Comparison of ENCODE assay signal across 22 cellular contexts in genomic region chr6:137745321-137745720, GRCh38.
"Had no signal": no experiment of that assay in that cellular context is flagged by ENCODE, and none has a peak within 500 bp of the region (broad histone marks: within the 10 kb centered on the region; RNA-seq: fewer than 3 reads in every experiment).

No MANE protein-coding gene starts in this region.

- H3K9me3 ChIP-seq: breast epithelium, left lung, sigmoid colon, thyroid gland, upper lobe of right lung had no signal

- H3K4me1 ChIP-seq: breast epithelium, left lung, sigmoid colon, upper lobe of right lung had no signal

- H3K79me2 ChIP-seq: hepatocyte had no signal

- DNase-seq: activated CD4-positive, alpha-beta T cell treated with anti-CD3 and anti-CD28 coated beads for 1 hour; activated T-cell treated with anti-CD3 and anti-CD28 coated beads, Interleukin-2, amount 50 U/mL, for 24 hours; amniotic stem cell; cerebellar nuclear complex; cortex of kidney; glutamatergic neuron; left lung; naive thymus-derived CD4-positive, alpha-beta T cell; sigmoid colon; stimulated activated CD4-positive, alpha-beta T cell treated with anti-CD3 and anti-CD28 coated beads, Interleukin-15, amount 100 ng/mL, for 24 hours; stimulated activated naive CD4-positive, alpha-beta T cell; T-cell; thyroid gland; upper lobe of right lung had no signal

- H3K9me3 Mint-ChIP-seq: activated T-cell treated with anti-CD3 and anti-CD28 coated beads, Interleukin-2, amount 50 U/mL, for 24 hours; activated T-helper 17 cell treated with anti-CD3 and anti-CD28 coated beads, Interleukin-2, amount 50 U/mL, for 72 hours; immature natural killer cell; neural crest cell; T-cell had no signal

- H3K27me3 ChIP-seq: breast epithelium, hepatocyte, left lung, sigmoid colon, thyroid gland, upper lobe of right lung had no signal

- H3K36me3 ChIP-seq: breast epithelium, left lung, sigmoid colon, thyroid gland, upper lobe of right lung had no signal

- H3K4me3 Mint-ChIP-seq: activated T-cell treated with anti-CD3 and anti-CD28 coated beads, Interleukin-2, amount 50 U/mL, for 24 hours; activated T-helper 17 cell treated with anti-CD3 and anti-CD28 coated beads, Interleukin-2, amount 50 U/mL, for 72 hours; immature natural killer cell; naive thymus-derived CD4-positive, alpha-beta T cell; neural crest cell; T-cell had no signal

- H3K27ac ChIP-seq: breast epithelium, hepatocyte, left lung, sigmoid colon, upper lobe of right lung had no signal

- H3K27ac Mint-ChIP-seq: activated naive CD4-positive, alpha-beta T cell treated with anti-CD3 and anti-CD28 coated beads, Interleukin-2, amount 50 U/mL, for 72 hours; activated T-cell treated with anti-CD3 and anti-CD28 coated beads, Interleukin-2, amount 50 U/mL, for 24 hours; activated T-helper 17 cell treated with anti-CD3 and anti-CD28 coated beads, Interleukin-2, amount 50 U/mL, for 72 hours; T-cell had no signal

- ATAC-seq: activated naive CD4-positive, alpha-beta T cell treated with anti-CD3 and anti-CD28 coated beads, Interleukin-2, amount 50 U/mL, for 72 hours; activated T-helper 17 cell treated with anti-CD3 and anti-CD28 coated beads, Interleukin-2, amount 50 U/mL, for 72 hours; left lung; naive thymus-derived CD4-positive, alpha-beta T cell; T-cell; upper lobe of right lung had no signal

- H3K4me3 ChIP-seq: breast epithelium, hepatocyte, left lung, lung, sigmoid colon, smooth muscle cell, thyroid gland, upper lobe of right lung had no signal

- H2AFZ ChIP-seq: hepatocyte had no signal

- H3K4me2 ChIP-seq: hepatocyte, smooth muscle cell had no signal

- H3K27me3 Mint-ChIP-seq: activated T-cell treated with anti-CD3 and anti-CD28 coated beads, Interleukin-2, amount 50 U/mL, for 24 hours; activated T-helper 17 cell treated with anti-CD3 and anti-CD28 coated beads, Interleukin-2, amount 50 U/mL, for 72 hours; T-cell had no signal
